ENCODE assay signal across 8 cellular contexts in genomic region chr2:215002500-215002899, GRCh38.
DNase-seq lines count a peak whose midpoint lies in the region; ATAC-seq, FAIRE-seq and TF ChIP-seq lines count a peak whose summit lies in the region.
"Had no signal": no experiment of that assay in that cellular context is flagged by ENCODE, and none has a peak within 500 bp of the region (broad histone marks: within the 10 kb centered on the region; RNA-seq: fewer than 3 reads in every experiment).

No MANE protein-coding gene starts in this region.

- no peaks in the 10 kb centered on the region for H3K4me1 Mint-ChIP-seq in stimulated activated effector memory CD8-positive, alpha-beta T cell treated with anti-CD3 and anti-CD28 coated beads, Interleukin-12 subunit alpha, Interleukin-12 subunit beta, amount 100 ng/mL, for 72 hours
- H3K4me1 Mint-ChIP-seq in effector memory CD8-positive, alpha-beta T cell (ENCODE audit: low read depth in 2 of 2): no peaks in the 10 kb centered on the region
- H3K4me1 Mint-ChIP-seq: activated naive CD4-positive, alpha-beta T cell treated with anti-CD3 and anti-CD28 coated beads, Interleukin-2, amount 50 U/mL, for 24 hours had no signal

- ATAC-seq in stimulated activated effector memory CD8-positive, alpha-beta T cell treated with anti-CD3 and anti-CD28 coated beads, Interleukin-12 subunit alpha, Interleukin-12 subunit beta, amount 100 ng/mL, for 72 hours: no peak
- ATAC-seq in effector memory CD8-positive, alpha-beta T cell (replicated peaks): no peak

- peak; percentile 43 for TF ChIP-seq CTCF in GM10266 (IDR thresholded peaks at IDR 0.05; ENCODE audit: control insufficient read depth, insufficient read depth, low read depth, missing control alignments)
- peak; percentile 33 for TF ChIP-seq CTCF in bronchial epithelial cell (IDR thresholded peaks at IDR 0.05; ENCODE audit: insufficient read depth, low read length, severe bottlenecking)

- H3K4me3 Mint-ChIP-seq in stimulated activated effector memory CD8-positive, alpha-beta T cell treated with anti-CD3 and anti-CD28 coated beads, Interleukin-12 subunit alpha, Interleukin-12 subunit beta, amount 100 ng/mL, for 72 hours: no peak overlapping the region
- no peak overlapping the region for H3K4me3 Mint-ChIP-seq in effector memory CD8-positive, alpha-beta T cell
- H3K4me3 Mint-ChIP-seq: activated naive CD4-positive, alpha-beta T cell treated with anti-CD3 and anti-CD28 coated beads, Interleukin-2, amount 50 U/mL, for 24 hours had no signal

- no peak overlapping the region for H3K27ac Mint-ChIP-seq in stimulated activated effector memory CD8-positive, alpha-beta T cell treated with anti-CD3 and anti-CD28 coated beads, Interleukin-12 subunit alpha, Interleukin-12 subunit beta, amount 100 ng/mL, for 72 hours
- no peak overlapping the region for H3K27ac Mint-ChIP-seq in effector memory CD8-positive, alpha-beta T cell
- H3K27ac Mint-ChIP-seq: activated naive CD4-positive, alpha-beta T cell treated with anti-CD3 and anti-CD28 coated beads, Interleukin-2, amount 50 U/mL, for 24 hours had no signal

- H3K27me3 Mint-ChIP-seq in effector memory CD8-positive, alpha-beta T cell: no peaks in the 10 kb centered on the region

- H3K9me3 Mint-ChIP-seq in stimulated activated effector memory CD8-positive, alpha-beta T cell treated with anti-CD3 and anti-CD28 coated beads, Interleukin-12 subunit alpha, Interleukin-12 subunit beta, amount 100 ng/mL, for 72 hours: no peaks in the 10 kb centered on the region
- H3K9me3 Mint-ChIP-seq in effector memory CD8-positive, alpha-beta T cell: no peaks in the 10 kb centered on the region
- H3K9me3 Mint-ChIP-seq: activated naive CD4-positive, alpha-beta T cell treated with anti-CD3 and anti-CD28 coated beads, Interleukin-2, amount 50 U/mL, for 24 hours had no signal

- H3K36me3 Mint-ChIP-seq in stimulated activated effector memory CD8-positive, alpha-beta T cell treated with anti-CD3 and anti-CD28 coated beads, Interleukin-12 subunit alpha, Interleukin-12 subunit beta, amount 100 ng/mL, for 72 hours: no peaks in the 10 kb centered on the region
- H3K36me3 Mint-ChIP-seq in effector memory CD8-positive, alpha-beta T cell (ENCODE audit: insufficient read depth): no peaks in the 10 kb centered on the region
- H3K36me3 Mint-ChIP-seq: activated naive CD4-positive, alpha-beta T cell treated with anti-CD3 and anti-CD28 coated beads, Interleukin-2, amount 50 U/mL, for 24 hours had no signal

- H3K4me3 ChIP-seq in bronchial epithelial cell (ENCODE audit: low read depth, low read length): no peak overlapping the region

- H3K36me3 ChIP-seq in bronchial epithelial cell (ENCODE audit: control insufficient read depth, insufficient read depth, low read length): no peaks in the 10 kb centered on the region

- DNase-seq in GM10266 (ENCODE audit: extremely low spot score) (no peak), HCEC 1CT (peak; percentile 52), NCI-H2227 (lab: John Stamatoyannopoulos, UW; ENCODE audit: unreplicated experiment) (peak; percentile 64), bronchial epithelial cell (ENCODE audit: low read depth) (peak; percentile 37), middle frontal gyrus (ENCODE audit: extremely low spot score, low spot score) (peak; percentile 27)
- no peak for DNase-seq in stimulated activated effector memory CD8-positive, alpha-beta T cell treated with anti-CD3 and anti-CD28 coated beads, Interleukin-12 subunit alpha, Interleukin-12 subunit beta, amount 100 ng/mL, for 72 hours (ENCODE audit: low spot score in 2 of 2)
- DNase-seq in effector memory CD8-positive, alpha-beta T cell: no peak

- FAIRE-seq in bronchial epithelial cell (lab: Jason Lieb, UNC): no peak

- H3K27me3 ChIP-seq in bronchial epithelial cell (ENCODE audit: control insufficient read depth, insufficient read depth, low read length): no peaks in the 10 kb centered on the region

Comparison
In these comparisons a context has a peak if more than half of its experiments do, and no peak if none do; other contexts are left out.
1. DNase-seq: peak in HCEC 1CT (single experiment), NCI-H2227 (single experiment), bronchial epithelial cell (single experiment) and middle frontal gyrus (single experiment); none in GM10266 (single experiment), stimulated activated effector memory CD8-positive, alpha-beta T cell treated with anti-CD3 and anti-CD28 coated beads, Interleukin-12 subunit alpha, Interleukin-12 subunit beta, amount 100 ng/mL, for 72 hours (0 of 2) and effector memory CD8-positive, alpha-beta T cell (0 of 3).